ENCODE assay signal across 15 cellular contexts in the genomic region with DNA sequence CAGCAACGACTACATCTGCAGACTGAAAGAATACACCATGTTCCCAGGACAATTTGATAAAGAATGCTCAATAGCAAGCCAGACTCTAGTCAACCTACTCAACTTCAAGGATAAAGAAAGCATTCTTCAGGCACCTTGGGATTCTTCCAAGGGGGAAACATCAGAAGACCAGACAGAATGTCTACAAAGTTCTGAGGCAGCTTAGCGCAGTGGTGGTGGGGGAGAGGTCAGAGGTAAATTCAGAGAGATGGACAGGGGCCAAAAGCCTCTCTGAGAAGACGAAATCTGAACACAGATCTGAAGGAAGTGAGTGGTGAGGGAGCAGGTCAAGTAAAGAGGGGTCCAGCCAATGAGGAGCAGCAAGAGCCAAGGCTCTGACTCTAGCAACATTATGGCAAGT. TPM values are rescaled to one million over a fixed set of nuclear protein-coding genes. Genes with fewer than 3 reads are reported as not detected.
A peak's percentile ranks its signal among the peaks of the same experiment; 100 is the strongest.
DNase-seq lines count a peak whose midpoint lies in the region; ATAC-seq and TF ChIP-seq lines count a peak whose summit lies in the region.
"Had no signal": no experiment of that assay in that cellular context is flagged by ENCODE, and none has a peak within 500 bp of the region (broad histone marks: within the 10 kb centered on the region; RNA-seq: fewer than 3 reads in every experiment).

No MANE protein-coding gene starts in this region.

- H3K14ac ChIP-seq in IMR-90 (replicated peaks; ENCODE audit: low read depth, low read length), result peak overlapping the region; percentile 23; the same call in 1 of the 2 replicates

- intact Hi-C loops in IMR-90 (cut with micrococcal nuclease), result loop anchor here (2.0 to 5.0 kb wide), 2 partner anchors 50 to 76 kb away; a partner anchor contains a TSS

- H3K9ac ChIP-seq in IMR-90 (ENCODE audit: low read depth, low read length), result no peak overlapping the region
- no peak overlapping the region for H3K9ac ChIP-seq in duodenal mucosa (ENCODE audit: low read depth in 1 of 2, low read length in 2 of 2)
- H3K9ac ChIP-seq: BLaER1 treated with 17β-estradiol and CSF1 and Interleukin-3, amounts not matched to agents 10 nM and 100 nM had no signal

- DNase-seq in IMR-90 (peak; percentile 17), T1000 (lab: John Stamatoyannopoulos, UW) (no peak), T-cell (no peak)
- DNase-seq: activated B cell treated with CpG ODN at 0.5 μM for 24 hours; activated naive CD4-positive, alpha-beta T cell treated with Interleukin-2 at 50 U/mL for 16 hours; dorsolateral prefrontal cortex; mesendoderm; MV-4-11; NCI-H446 treated with DMSO at 0.1 percent for 48 hours had no signal

- TF ChIP-seq CTCF in 22Rv1 (IDR thresholded peaks at IDR 0.05) (no peak), IMR-90 (conservative IDR thresholded peaks at IDR 0.05; ENCODE audit: low read depth, low read length) (no peak), nephron (IDR thresholded peaks at IDR 0.05; ENCODE audit: unreplicated experiment in 3 of 3) (no peak)

- H2AK5ac ChIP-seq in IMR-90 (ENCODE audit: low read depth, low read length), result peak overlapping the region; percentile 51; the same call in 1 of the 2 replicates

- H4K20me1 ChIP-seq in IMR-90 (ENCODE audit: insufficient read depth, low read length), result peaks cover 52% of the 10 kb centered on the region

- peak overlapping the region; percentile 57; the same call in 1 of the 2 replicates for H3K4ac ChIP-seq in IMR-90 (ENCODE audit: low read depth, low read length)

- H3K4me3 Mint-ChIP-seq in nephron, result peak overlapping the region in 1 of 3 experiments; percentile 5
- no peak overlapping the region for H3K4me3 Mint-ChIP-seq in T-cell
- H3K4me3 Mint-ChIP-seq: activated B cell treated with CpG ODN at 0.5 μM for 24 hours had no signal

- peaks cover 3 to 62% of the 10 kb centered on the region in 2 experiments; a peak in 3 of 4 replicates for H3K79me1 ChIP-seq in IMR-90 (ENCODE audit: low read depth in 1 of 2, low read length in 2 of 2)

- no peak overlapping the region for H2BK120ac ChIP-seq in IMR-90 (ENCODE audit: low read depth, low read length)

- H4K8ac ChIP-seq in IMR-90 (ENCODE audit: low read depth in 2 of 2, low read length in 2 of 2), result no peak overlapping the region

- H3K27me3 ChIP-seq in IMR-90 (ENCODE audit: control insufficient read depth, insufficient read depth, low read length), result no peaks in the 10 kb centered on the region
- no peaks in the 10 kb centered on the region for H3K27me3 ChIP-seq in duodenal mucosa (ENCODE audit: control insufficient read depth in 1 of 2, insufficient read depth in 2 of 2, low read length in 2 of 2)

- dilution Hi-C loops in IMR-90 (cut with HindIII; ENCODE audit: low sequenced_read_pairs, unreplicated experiment), result no loop called here

- H3K9me3 ChIP-seq in IMR-90 (ENCODE audit: control insufficient read depth, insufficient read depth, low read length), result no peaks in the 10 kb centered on the region
- no peaks in the 10 kb centered on the region for H3K9me3 ChIP-seq in duodenal mucosa (ENCODE audit: control insufficient read depth in 1 of 2, low read length in 2 of 2)
- H3K9me3 ChIP-seq: BLaER1 treated with 17β-estradiol and CSF1 and Interleukin-3, amounts not matched to agents 10 nM and 100 nM had no signal

- H3K4me1 ChIP-seq in IMR-90 (ENCODE audit: control insufficient read depth, insufficient read depth, low read length), result peaks cover 14% of the 10 kb centered on the region
- peaks cover 26 to 28% of the 10 kb centered on the region in 2 donors for H3K4me1 ChIP-seq in duodenal mucosa (ENCODE audit: control insufficient read depth in 1 of 2, insufficient read depth in 2 of 2, low read length in 2 of 2)

- no peak for TF ChIP-seq RAD21 in IMR-90 (IDR thresholded peaks at IDR 0.05; ENCODE audit: low read length)

- peak overlapping the region; percentile 6; the same call in 1 of the 2 replicates for H3K23ac ChIP-seq in IMR-90 (ENCODE audit: low read depth, low read length)

- no peak overlapping the region; the same call in 1 of the 2 replicates for H3K18ac ChIP-seq in IMR-90 (ENCODE audit: low read depth, low read length)

- ATAC-seq in IMR-90 (ENCODE audit: low read depth), result no peak
- no peak for ATAC-seq in HG02763 (IDR thresholded peaks at IDR 0.05; ENCODE audit: unreplicated experiment)
- ATAC-seq in HG02885 (IDR thresholded peaks at IDR 0.05; ENCODE audit: poor library complexity, unreplicated experiment), result no peak
- ATAC-seq in T-cell (replicated peaks in 1 of 4), result no peak

- no peak overlapping the region for H4K5ac ChIP-seq in IMR-90 (ENCODE audit: low read depth, low read length)

- WGBS in IMR-90 (ENCODE audit: extremely low coverage in 2 of 2, insufficient read length in 1 of 2), 2 experiments, result 44% methylated on average over 2 of the region's 3 CpGs; no CpG with 5 or more reads in 1 of the 2 experiments

- peaks cover 63% of the 10 kb centered on the region for H3K4me1 Mint-ChIP-seq in nephron
- peaks cover 51 to 69% (median 53%) of the 10 kb centered on the region in 3 donors for H3K4me1 Mint-ChIP-seq in T-cell

- no peak overlapping the region for H2AK9ac ChIP-seq in IMR-90 (replicated peaks; ENCODE audit: low read depth, low read length, poor library complexity)

- peak overlapping the region; percentile 90 to 98 (median 96) for H3K27ac Mint-ChIP-seq in nephron
- peak overlapping the region in 1 of 2 donors; percentile 73 for H3K27ac Mint-ChIP-seq in T-cell
- H3K27ac Mint-ChIP-seq: activated B cell treated with CpG ODN at 0.5 μM for 24 hours had no signal

- in situ Hi-C loops in IMR-90 (cut with MboI; ENCODE audit: low sequenced_read_pairs), result no loop called here

- peaks cover 7% of the 10 kb centered on the region for H3K9me1 ChIP-seq in IMR-90 (ENCODE audit: insufficient read depth, low read length)

- H3K27ac ChIP-seq in 22Rv1, result peak overlapping the region; percentile 88
- peak overlapping the region; percentile 73; the same call in 1 of the 2 replicates for H3K27ac ChIP-seq in IMR-90 (ENCODE audit: insufficient read depth, low read length)
- peak overlapping the region; percentile 10 for H3K27ac ChIP-seq in duodenal mucosa (ENCODE audit: low read depth, low read length)
- H3K27ac ChIP-seq: BLaER1 treated with 17β-estradiol and CSF1 and Interleukin-3, amounts not matched to agents 10 nM and 100 nM had no signal

- BruUV-seq in IMR-90 (replicated peaks; lab: Mats Ljungman, UMichigan), result no TSS peak

- TF ChIP-seq POLR2A in IMR-90 (IDR thresholded peaks at IDR 0.05; ENCODE audit: low read depth, low read length), result no peak

- no peak overlapping the region for H4K91ac ChIP-seq in IMR-90 (ENCODE audit: insufficient read depth, low read depth, low read length)

- H3K4me3 ChIP-seq in IMR-90 (ENCODE audit: insufficient read depth, low read depth, low read length), result no peak overlapping the region
- no peak overlapping the region for H3K4me3 ChIP-seq in duodenal mucosa (ENCODE audit: low read depth in 1 of 2, low read length in 2 of 2)
- H3K4me3 ChIP-seq: BLaER1 treated with 17β-estradiol and CSF1 and Interleukin-3, amounts not matched to agents 10 nM and 100 nM had no signal

- H3K36me3 ChIP-seq in IMR-90 (ENCODE audit: control insufficient read depth, insufficient read depth, low read length) (peaks cover 1% of the 10 kb centered on the region; the same call in 1 of the 2 replicates), duodenal mucosa (ENCODE audit: control insufficient read depth in 1 of 2, insufficient read depth in 2 of 2, low read length in 2 of 2) (peaks cover 0 to 4% of the 10 kb centered on the region in 2 donors)

- H3K4me2 ChIP-seq in IMR-90 (ENCODE audit: low read depth, low read length), result peak overlapping the region; percentile 34; the same call in 1 of the 2 replicates
- H3K4me2 ChIP-seq: BLaER1 treated with 17β-estradiol and CSF1 and Interleukin-3, amounts not matched to agents 10 nM and 100 nM had no signal

- peaks cover 5% of the 10 kb centered on the region for H3K9me3 Mint-ChIP-seq in nephron
- no peaks in the 10 kb centered on the region for H3K9me3 Mint-ChIP-seq in T-cell
- H3K9me3 Mint-ChIP-seq: activated B cell treated with CpG ODN at 0.5 μM for 24 hours had no signal

- POLR2A ChIA-PET in IMR-90 (lab: Charles Lee; ENCODE audit: unreplicated experiment), result no interaction called here
- POLR2A ChIA-PET in T-cell (lab: Charles Lee), result interaction anchor here (0.5 to 1.1 kb wide), 4 partner anchors 21 to 288 kb away, joined by 3 to 5 read pairs (median 4); no protein-coding TSS in a partner anchor

- H2AFZ ChIP-seq in IMR-90 (replicated peaks; ENCODE audit: low read length, poor library complexity), result no peak overlapping the region

- CTCF ChIA-PET in IMR-90 (lab: Yijun Ruan, JAX) (interaction anchor here (1.7 kb wide), 1 partner anchor 11 kb away, joined by 4 read pairs; no protein-coding TSS in a partner anchor), T-cell (lab: Charles Lee) (interaction anchor here in 1 of 2 donors (0.6 to 0.8 kb wide), 2 partner anchors 11 to 34 kb away, joined by 3 to 6 read pairs; no protein-coding TSS in a partner anchor)

- H2BK15ac ChIP-seq in IMR-90 (ENCODE audit: low read depth, low read length), result no peak overlapping the region

- H2BK20ac ChIP-seq in IMR-90 (ENCODE audit: low read depth, low read length), result peak overlapping the region; percentile 8; the same call in 1 of the 2 replicates

- H3K36me3 Mint-ChIP-seq in nephron (ENCODE audit: low read depth), result peaks cover 35% of the 10 kb centered on the region
- peaks cover 18% of the 10 kb centered on the region for H3K36me3 Mint-ChIP-seq in T-cell

- H3K27me3 Mint-ChIP-seq in nephron (ENCODE audit: low read depth), result no peaks in the 10 kb centered on the region
- H3K27me3 Mint-ChIP-seq in T-cell, result peaks cover 0 to 50% of the 10 kb centered on the region in 2 donors
- H3K27me3 Mint-ChIP-seq: activated B cell treated with CpG ODN at 0.5 μM for 24 hours had no signal

- H2BK5ac ChIP-seq in IMR-90 (ENCODE audit: low read depth, low read length, poor library complexity, severe bottlenecking), result no peak overlapping the region

- no peak overlapping the region for H3K56ac ChIP-seq in IMR-90 (ENCODE audit: extremely low read depth, insufficient read depth, low read length)

TF ChIP-seq in IMR-90, 13 proteins besides CTCF, POLR2A, EP300 and RAD21 (continues in another document):
- TF ChIP-seq CEBPB (IDR thresholded peaks at IDR 0.05; ENCODE audit: low read depth, low read length) (no peak), RCOR1 (IDR thresholded peaks at IDR 0.05; ENCODE audit: insufficient replicate concordance, low read length) (no peak), BHLHE40 (IDR thresholded peaks at IDR 0.05; ENCODE audit: low read depth, low read length) (no peak), MAZ (IDR thresholded peaks at IDR 0.05; ENCODE audit: borderline replicate concordance, low read depth, low read length) (no peak)

RNA-seq across cellular contexts. Expression of a gene that starts 27.6 kb away (rescaled TPM):
- 31.9 and 33.3 TPM in 2 replicates for total RNA-seq in IMR-90 (2012; rRNA removed)
- polyA plus RNA-seq in IMR-90 (2012; rRNA removed), result 50.2 and 61.9 TPM in 2 replicates
- polyA plus RNA-seq in IMR-90 (2012; cell fraction: cytosol; rRNA removed), result 39.9 and 45.4 TPM in 2 replicates
- polyA plus RNA-seq in IMR-90 (2012; cell fraction: nucleus; rRNA removed; ENCODE audit: low replicate concordance), result 55.8 and 105 TPM in 2 replicates
- 100 to 1,000 TPM in 1 of 5 donors, 10 to 100 TPM in 4; 66.5 to 102 (median 85.0) TPM for total RNA-seq in T-cell

RNA-seq across cellular contexts. Expression of a gene that starts 50.3 kb away (rescaled TPM):
- 8.4 and 10.8 TPM in 2 replicates for total RNA-seq in IMR-90 (2012; rRNA removed)
- 9.7 and 10.1 TPM in 2 replicates for polyA plus RNA-seq in IMR-90 (2012; rRNA removed)
- 6.1 and 12.5 TPM in 2 replicates for polyA plus RNA-seq in IMR-90 (2012; cell fraction: cytosol; rRNA removed)
- 12.6 and 20.9 TPM in 2 replicates for polyA plus RNA-seq in IMR-90 (2012; cell fraction: nucleus; rRNA removed; ENCODE audit: low replicate concordance)
- total RNA-seq in T-cell, result 100 to 1,000 TPM in 3 of 5 donors, 10 to 100 TPM in 2; 84.9 to 129 (median 100) TPM

Comparison
In these comparisons a context has a peak if more than half of its experiments do, and no peak if none do; other contexts are left out.
1. H3K27ac ChIP-seq: peak in every context shown above with its lines; median percentile 88 in 22Rv1; 73 in IMR-90; 10 in duodenal mucosa.